8 cellular contexts compared by ENCODE assay signal in genomic region chr13:80979035-80979641, GRCh38.
A peak's percentile ranks its signal among the peaks of the same experiment; 100 is the strongest.
DNase-seq lines count a peak whose midpoint lies in the region; ATAC-seq lines count a peak whose summit lies in the region.

No MANE protein-coding gene starts in this region.

- H3K9me3 Mint-ChIP-seq in activated T-helper 2 cell treated with anti-CD3 and anti-CD28 coated beads, Interferon-gamma antibody, Interleukin-2, Interleukin-4, amounts not matched to agents 10 μg/mL and 5 μg/mL and 100 μg/mL, durations not matched to agents 14 hours and 24 hours and 36 hours, result no peaks in the 10 kb centered on the region

- H3K4me3 Mint-ChIP-seq in activated T-helper 2 cell treated with anti-CD3 and anti-CD28 coated beads, Interferon-gamma antibody, Interleukin-2, Interleukin-4, amounts not matched to agents 10 μg/mL and 5 μg/mL and 100 μg/mL, durations not matched to agents 14 hours and 24 hours and 36 hours (ENCODE audit: low read depth), result no peak overlapping the region

- H3K4me1 Mint-ChIP-seq in activated T-helper 2 cell treated with anti-CD3 and anti-CD28 coated beads, Interferon-gamma antibody, Interleukin-2, Interleukin-4, amounts not matched to agents 10 μg/mL and 5 μg/mL and 100 μg/mL, durations not matched to agents 14 hours and 24 hours and 36 hours (ENCODE audit: low read depth), result no peaks in the 10 kb centered on the region

- H3K27me3 Mint-ChIP-seq in activated T-helper 2 cell treated with anti-CD3 and anti-CD28 coated beads, Interferon-gamma antibody, Interleukin-2, Interleukin-4, amounts not matched to agents 10 μg/mL and 5 μg/mL and 100 μg/mL, durations not matched to agents 14 hours and 24 hours and 36 hours (ENCODE audit: low read depth), result no peaks in the 10 kb centered on the region

- ATAC-seq in GM19397 (IDR thresholded peaks at IDR 0.05; ENCODE audit: unreplicated experiment) (peak; percentile 96), HG03342 (IDR thresholded peaks at IDR 0.05; ENCODE audit: unreplicated experiment) (peak; percentile 98)

- intact Hi-C loops in activated T-helper 2 cell treated with anti-CD3 and anti-CD28 coated beads, Interferon-gamma antibody, Interleukin-2, Interleukin-4, amounts not matched to agents 10 μg/mL and 5 μg/mL and 100 μg/mL, durations not matched to agents 14 hours and 24 hours and 36 hours (cut with micrococcal nuclease), result no loop called here

- no peaks in the 10 kb centered on the region for H3K36me3 Mint-ChIP-seq in activated T-helper 2 cell treated with anti-CD3 and anti-CD28 coated beads, Interferon-gamma antibody, Interleukin-2, Interleukin-4, amounts not matched to agents 10 μg/mL and 5 μg/mL and 100 μg/mL, durations not matched to agents 14 hours and 24 hours and 36 hours (ENCODE audit: low read depth)

- DNase-seq in EL (peak; percentile 39), NCI-H524 (lab: John Stamatoyannopoulos, UW) (peak; percentile 23 to 64), anterior cingulate cortex (lab: John Stamatoyannopoulos, UW) (peak in 36 of 58 donors; percentile 1 to 62 (median 26)), hippocampal formation (lab: John Stamatoyannopoulos, UW) (peak; percentile 37 to 69), smooth muscle cell of the brain vasculature (ENCODE audit: low read depth, low spot score) (peak; percentile 21)
- DNase-seq in activated T-helper 2 cell treated with anti-CD3 and anti-CD28 coated beads, Interferon-gamma antibody, Interleukin-2, Interleukin-4, amounts not matched to agents 10 μg/mL and 5 μg/mL and 100 μg/mL, durations not matched to agents 14 hours and 24 hours and 36 hours (ENCODE audit: low spot score), result no peak

- no peak overlapping the region for H3K27ac Mint-ChIP-seq in activated T-helper 2 cell treated with anti-CD3 and anti-CD28 coated beads, Interferon-gamma antibody, Interleukin-2, Interleukin-4, amounts not matched to agents 10 μg/mL and 5 μg/mL and 100 μg/mL, durations not matched to agents 14 hours and 24 hours and 36 hours
